In genomic region chr5:75037106-75037505, GRCh38 we compare ENCODE assay signal across 1 cellular context.
A peak's percentile ranks its signal among the peaks of the same experiment; 100 is the strongest.
TF ChIP-seq lines count a peak whose summit lies in the region.

No MANE protein-coding gene starts in this region.

TF ChIP-seq in HEK293, 187 proteins besides CTCF, POLR2A, EP300 and RAD21 (continued from another document):
- TF ChIP-seq ZNF488 (tag by site-specific recombination; IDR thresholded peaks at IDR 0.05) (no peak), KLF16 (tag by site-specific recombination; IDR thresholded peaks at IDR 0.05) (no peak), KLF17 (tag by site-specific recombination; IDR thresholded peaks at IDR 0.05) (0 out of 2 replicates have a peak, but pooled peaks have one; percentile 37), ZFHX2 (tag by site-specific recombination; conservative IDR thresholded peaks at IDR 0.05) (peak; percentile 92), EGR2 (tag by site-specific recombination; IDR thresholded peaks at IDR 0.05; ENCODE audit: low read depth) (peak; percentile 92), KLF7 (tag by site-specific recombination; IDR thresholded peaks at IDR 0.05; ENCODE audit: borderline replicate concordance) (no peak), ZFP69B (tag by site-specific recombination; IDR thresholded peaks at IDR 0.05) (no peak)
